8 cellular contexts compared by ENCODE assay signal in the genomic region with DNA sequence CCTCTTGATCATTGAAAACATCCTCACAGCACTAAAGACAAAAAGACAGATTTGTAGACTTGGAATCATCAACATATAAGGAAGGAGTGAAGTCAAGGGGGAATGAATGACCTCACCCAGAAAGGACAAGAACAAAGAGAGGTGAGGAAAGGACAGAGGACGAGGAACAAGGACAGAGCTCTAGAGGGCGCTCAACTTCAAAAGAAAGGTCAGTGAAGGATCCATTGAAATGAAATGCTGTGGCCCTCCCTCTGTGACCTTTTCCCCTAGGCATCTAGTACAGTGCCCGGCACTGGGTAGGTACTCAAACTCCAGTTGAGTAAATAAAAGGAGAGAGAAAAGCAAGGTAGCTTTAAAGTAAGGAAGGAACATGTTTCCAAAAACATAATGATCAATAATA. TPM values are rescaled to one million over a fixed set of nuclear protein-coding genes. Genes with fewer than 3 reads are reported as not detected.
DNase-seq lines count a peak whose midpoint lies in the region; ATAC-seq, FAIRE-seq and TF ChIP-seq lines count a peak whose summit lies in the region.

No MANE protein-coding gene starts in this region.

- peaks cover 36% of the 10 kb centered on the region for H3K27me3 Mint-ChIP-seq in Calu3 (ENCODE audit: unreplicated experiment)

- no peaks in the 10 kb centered on the region for H3K4me1 ChIP-seq in HEK293 (ENCODE audit: control insufficient read depth, insufficient read depth, low read length)
- H3K4me1 ChIP-seq in kidney (ENCODE audit: control insufficient read depth in 1 of 2, insufficient read depth in 1 of 2, low read depth in 1 of 2, low read length in 2 of 2) = no peaks in the 10 kb centered on the region

- H3K4me1 Mint-ChIP-seq in Calu3 (ENCODE audit: low read depth, unreplicated experiment) = peaks cover 7% of the 10 kb centered on the region

- H3K4me3 ChIP-seq in HEK293 (ENCODE audit: low read depth, low read length) = no peak overlapping the region
- H3K4me3 ChIP-seq in kidney (ENCODE audit: low read length in 2 of 2) = no peak overlapping the region

- DNase-seq in Calu3 (peak; percentile 28), RPMI7951 (ENCODE audit: low read depth) (peak; percentile 61), glomerular visceral epithelial cell (ENCODE audit: extremely low spot score) (peak; percentile 26), kidney (no peak), DMS153 (lab: John Stamatoyannopoulos, UW) (no peak)
- DNase-seq in activated naive CD4-positive, alpha-beta T cell (lab: John Stamatoyannopoulos, UW) = no peak

- CTCF ChIA-PET in Calu3 (lab: Charles Lee) (no interaction called here), HEK293 (lab: Yijun Ruan, JAX) (interaction anchor here (0.6 kb wide), 1 partner anchor 74 kb away, joined by 4 read pairs; no protein-coding TSS in a partner anchor)

- H3K27ac ChIP-seq in HEK293 (ENCODE audit: extremely low read depth, low read depth, low read length) = no peak overlapping the region
- H3K27ac ChIP-seq in kidney (ENCODE audit: low read depth in 2 of 2, low read length in 2 of 2) = no peak overlapping the region

- no peaks in the 10 kb centered on the region for H3K9me3 Mint-ChIP-seq in Calu3 (ENCODE audit: low read depth, unreplicated experiment)

- POLR2A ChIA-PET in HEK293 (lab: Yijun Ruan, JAX) = no interaction called here

- H3K27ac Mint-ChIP-seq in Calu3 (ENCODE audit: unreplicated experiment) = no peak overlapping the region

- H3K9me3 ChIP-seq in HEK293 (ENCODE audit: control insufficient read depth, insufficient read depth, low read depth, low read length) = no peaks in the 10 kb centered on the region
- H3K9me3 ChIP-seq in kidney (ENCODE audit: control insufficient read depth in 1 of 2, low read length in 2 of 2) = no peaks in the 10 kb centered on the region

- H3K4me3 Mint-ChIP-seq in Calu3 (ENCODE audit: low read depth, unreplicated experiment) = no peak overlapping the region

- TF ChIP-seq CTCF in Calu3 (IDR thresholded peaks at IDR 0.05; ENCODE audit: unreplicated experiment) (no peak), HEK293 (tag by site-specific recombination; IDR thresholded peaks at IDR 0.05) (no peak), kidney (IDR thresholded peaks at IDR 0.05; ENCODE audit: borderline replicate concordance, extremely low read depth, insufficient read depth) (no peak)

- no peaks in the 10 kb centered on the region for H3K36me3 ChIP-seq in HEK293 (ENCODE audit: control insufficient read depth in 2 of 2, insufficient read depth in 1 of 2, low read length in 2 of 2)
- H3K36me3 ChIP-seq in kidney (ENCODE audit: control insufficient read depth in 1 of 2, insufficient read depth in 2 of 2, low read length in 2 of 2) = no peaks in the 10 kb centered on the region

- no peak for ATAC-seq in HG03460 (IDR thresholded peaks at IDR 0.05; ENCODE audit: unreplicated experiment)

- no peak overlapping the region for H3K9ac ChIP-seq in kidney (ENCODE audit: low read length in 2 of 2)

- peaks cover 4% of the 10 kb centered on the region for H3K36me3 Mint-ChIP-seq in Calu3 (ENCODE audit: insufficient read depth, unreplicated experiment)

- intact Hi-C loops in Calu3 (cut with micrococcal nuclease; ENCODE audit: unreplicated experiment) = no loop called here
- intact Hi-C loops in kidney (cut with DNase I) = no loop called here

- BruUV-seq in Calu3 (replicated peaks; lab: Mats Ljungman, UMichigan) = no TSS peak

- no peak for FAIRE-seq in kidney (lab: Jason Lieb, UNC)

TF ChIP-seq in HEK293, 187 proteins besides CTCF, POLR2A, EP300 and RAD21:
- TF ChIP-seq ZNF654 (tag by site-specific recombination; IDR thresholded peaks at IDR 0.05; ENCODE audit: low read depth) (peak; percentile 24), ZNF704 (tag by site-specific recombination; IDR thresholded peaks at IDR 0.05) (no peak)

RNA-seq across cellular contexts. Expression of gene ATP8B4, which starts 2.6 kb away (rescaled TPM):
- total RNA-seq in Calu3 (2022) = 0.24 and 0.61 TPM in 2 replicates
- 0.29 and 0.36 TPM in 2 replicates for total RNA-seq in RPMI7951 (2014; rRNA removed; shearing (Covaris generic))
- total RNA-seq in kidney = 12.5 TPM
- polyA plus RNA-seq in kidney (ENCODE audit: insufficient read depth, low read depth, low replicate concordance) = 2.1 TPM

Comparison
In these comparisons a context has a peak if more than half of its experiments do, and no peak if none do; other contexts are left out.
1. DNase-seq: peak in Calu3 (single experiment), RPMI7951 (single experiment) and glomerular visceral epithelial cell (single experiment); none in activated naive CD4-positive, alpha-beta T cell (0 of 4), kidney (single experiment) and DMS153 (single experiment).